ENCODE assay signal across 22 cellular contexts in the genomic region with DNA sequence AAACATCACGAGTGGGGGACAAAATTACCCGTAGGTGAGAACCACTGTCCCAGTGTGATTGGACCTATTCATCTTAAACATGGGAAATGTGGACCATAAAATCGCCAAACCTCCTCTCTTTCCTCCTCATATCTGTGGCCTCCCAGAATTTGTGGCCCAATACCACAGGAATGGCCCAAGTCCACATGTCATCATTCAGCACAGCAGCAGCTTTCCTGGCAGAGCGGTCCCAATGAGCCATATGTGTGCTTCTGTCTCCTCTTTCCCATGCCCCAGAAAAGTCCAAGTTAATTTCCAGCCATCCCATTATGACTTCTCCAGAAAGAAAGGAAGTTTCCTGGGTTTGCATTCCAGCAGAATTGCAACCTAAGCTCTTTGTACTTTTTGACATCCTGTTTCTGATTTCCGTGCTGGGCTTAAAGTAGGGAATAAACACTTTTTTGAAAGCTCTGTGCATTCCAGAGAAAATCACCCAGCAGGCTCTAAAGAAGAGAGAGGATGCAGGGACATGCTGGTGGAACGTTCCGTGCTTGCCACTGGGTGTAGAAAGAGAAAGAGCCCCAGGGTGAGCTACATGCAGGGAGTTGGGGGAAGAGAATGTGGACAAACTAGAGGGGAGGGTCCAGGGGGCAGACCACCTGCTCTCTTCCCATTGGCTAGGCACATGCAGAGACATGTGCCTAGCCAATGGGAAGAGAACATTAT.
DNase-seq lines count a peak whose midpoint lies in the region; ATAC-seq, FAIRE-seq and TF ChIP-seq lines count a peak whose summit lies in the region.
"Had no signal": no experiment of that assay in that cellular context is flagged by ENCODE, and none has a peak within 500 bp of the region (broad histone marks: within the 10 kb centered on the region; RNA-seq: fewer than 3 reads in every experiment).

No MANE protein-coding gene starts in this region.

- H3K14ac ChIP-seq in mesenchymal stem cell (ENCODE audit: low read length in 2 of 2): no peak overlapping the region

- no peak for TF ChIP-seq RAD21 in A549 (conservative IDR thresholded peaks at IDR 0.05 in 1 of 2, IDR thresholded peaks at IDR 0.05 in 1 of 2)

- no peak overlapping the region for H2BK5ac ChIP-seq in mesenchymal stem cell (ENCODE audit: low read depth, low read length, poor library complexity, severe bottlenecking)

- H3K9ac ChIP-seq in mesenchymal stem cell (ENCODE audit: low read length) (no peak overlapping the region), MM.1S (ENCODE audit: low read length) (no peak overlapping the region)

- 28% methylated on average over 7 of the region's 7 CpGs for WGBS in A549 (ENCODE audit: missing lambda C conversion rate)
- WGBS in mesenchymal stem cell: 55% methylated on average over 7 of the region's 7 CpGs

- H3K4ac ChIP-seq in mesenchymal stem cell (ENCODE audit: low read depth in 1 of 2, low read length in 2 of 2): peak overlapping the region in 1 of 2 experiments; percentile 7

- H3K79me2 ChIP-seq in MM.1S (ENCODE audit: low read length): no peaks in the 10 kb centered on the region

- H4K8ac ChIP-seq in mesenchymal stem cell (ENCODE audit: low read length): peak overlapping the region; percentile 79

- POLR2A ChIA-PET in A549 (lab: Yijun Ruan, JAX): no interaction called here

- H3K36me3 ChIP-seq in mesenchymal stem cell (ENCODE audit: control insufficient read depth in 1 of 2, insufficient read depth in 2 of 2, low read depth in 1 of 2, low read length in 2 of 2) (no peaks in the 10 kb centered on the region), MM.1S (replicated peaks; ENCODE audit: insufficient read depth, low read length) (no peaks in the 10 kb centered on the region)
- H3K36me3 ChIP-seq: brain microvascular endothelial cell, SJCRH30, uterus had no signal

- no peak overlapping the region for H2AK5ac ChIP-seq in mesenchymal stem cell (ENCODE audit: low read length, severe bottlenecking)

- peaks cover 18 to 22% of the 10 kb centered on the region in 2 experiments for H3K27me3 ChIP-seq in mesenchymal stem cell (ENCODE audit: control insufficient read depth in 1 of 2, insufficient read depth in 1 of 2, low read length in 2 of 2)
- no peaks in the 10 kb centered on the region for H3K27me3 ChIP-seq in MM.1S (replicated peaks; ENCODE audit: insufficient read depth, low read length)
- H3K27me3 ChIP-seq: SJCRH30, uterus had no signal

- peak overlapping the region; percentile 1 for H2BK120ac ChIP-seq in mesenchymal stem cell (ENCODE audit: low read depth, low read length)

- H2AFZ ChIP-seq in mesenchymal stem cell (ENCODE audit: low read depth, low read length) (no peak overlapping the region), MM.1S (ENCODE audit: low read length) (no peak overlapping the region)
- H2AFZ ChIP-seq: PC-9 had no signal

- CTCF ChIA-PET in A549 (lab: Yijun Ruan, JAX): no interaction called here

- no peak overlapping the region for H2BK15ac ChIP-seq in mesenchymal stem cell (ENCODE audit: low read depth, poor library complexity, severe bottlenecking)

- no peaks in the 10 kb centered on the region for H3K9me2 ChIP-seq in MM.1S (replicated peaks; ENCODE audit: insufficient read depth, low read length)

- no peaks in the 10 kb centered on the region for H4K20me1 ChIP-seq in MM.1S (ENCODE audit: insufficient read depth, low read length)

- peak overlapping the region; percentile 46 to 68 for H2BK12ac ChIP-seq in mesenchymal stem cell (ENCODE audit: low read length in 2 of 2)

- H3K27ac ChIP-seq in A549: no peak overlapping the region
- H3K27ac ChIP-seq in mesenchymal stem cell (ENCODE audit: low read length, poor library complexity, severe bottlenecking): no peak overlapping the region
- H3K27ac ChIP-seq in MM.1S (ENCODE audit: low read length): no peak overlapping the region
- H3K27ac ChIP-seq: brain microvascular endothelial cell, PC-9, psoas muscle, SJCRH30, uterus had no signal

- TF ChIP-seq CTCF in A549 (IDR thresholded peaks at IDR 0.05) (no peak), cardiac fibroblast (IDR thresholded peaks at IDR 0.05; ENCODE audit: low read depth, low read length) (no peak), MM.1S (IDR thresholded peaks at IDR 0.05; ENCODE audit: low read length) (no peak)

- H3K4me2 ChIP-seq in A549: no peak overlapping the region
- H3K4me2 ChIP-seq in mesenchymal stem cell (ENCODE audit: low read length, poor library complexity, severe bottlenecking): no peak overlapping the region
- no peak overlapping the region for H3K4me2 ChIP-seq in MM.1S (ENCODE audit: low read depth, low read length)
- H3K4me2 ChIP-seq: PC-9 had no signal

- no peak overlapping the region for H3K23ac ChIP-seq in mesenchymal stem cell (ENCODE audit: low read length in 2 of 2)

- H3F3A ChIP-seq in MM.1S (ENCODE audit: insufficient read depth, low read length): no peaks in the 10 kb centered on the region

- H3K4me1 ChIP-seq in A549 (no peaks in the 10 kb centered on the region), mesenchymal stem cell (ENCODE audit: control insufficient read depth, insufficient read depth, low read depth, low read length) (peaks cover 2% of the 10 kb centered on the region), MM.1S (ENCODE audit: low read length) (no peaks in the 10 kb centered on the region)
- H3K4me1 ChIP-seq: psoas muscle, SJCRH30, uterus had no signal

- no peak for TF ChIP-seq EP300 in A549 (IDR thresholded peaks at IDR 0.05)

- FAIRE-seq in A549 (lab: Jason Lieb, UNC) (no peak), GM19239 (lab: Jason Lieb, UNC) (peak; percentile 66)

- H3K18ac ChIP-seq in mesenchymal stem cell (ENCODE audit: low read depth in 1 of 2, low read length in 2 of 2): peak overlapping the region; percentile 34 to 71

- H3K4me3 ChIP-seq in A549 (no peak overlapping the region), cardiac fibroblast (replicated peaks in 1 of 2; ENCODE audit: low read depth in 2 of 2, low read length in 2 of 2) (no peak overlapping the region), mesenchymal stem cell (ENCODE audit: insufficient read depth in 1 of 2, low read depth in 1 of 2, low read length in 2 of 2) (no peak overlapping the region), MM.1S (ENCODE audit: low read length) (no peak overlapping the region)
- H3K4me3 ChIP-seq: PC-9, psoas muscle, SJCRH30, uterus had no signal

- H3K79me1 ChIP-seq in mesenchymal stem cell (replicated peaks; ENCODE audit: low read length, poor library complexity, severe bottlenecking): no peaks in the 10 kb centered on the region

- H3K9me3 ChIP-seq in A549: no peaks in the 10 kb centered on the region
- no peaks in the 10 kb centered on the region for H3K9me3 ChIP-seq in mesenchymal stem cell (ENCODE audit: control insufficient read depth, low read length)
- no peaks in the 10 kb centered on the region for H3K9me3 ChIP-seq in MM.1S (replicated peaks; ENCODE audit: insufficient read depth, low read length)
- H3K9me3 ChIP-seq: psoas muscle, SJCRH30, uterus had no signal

- no peak for DNase-seq in A549 (ENCODE audit: low read depth in 1 of 2, low spot score in 1 of 2)
- no peak for DNase-seq in GM19239 (ENCODE audit: insufficient read length, low spot score)
- peak; percentile 7 to 18 for DNase-seq in cardiac fibroblast (ENCODE audit: low read depth in 2 of 2)
- DNase-seq in mesenchymal stem cell: peak; percentile 72
- no peak for DNase-seq in NCI-H128 (lab: John Stamatoyannopoulos, UW; ENCODE audit: unreplicated experiment)
- DNase-seq in NCI-H82 (lab: John Stamatoyannopoulos, UW): no peak
- no peak for DNase-seq in MM.1S
- DNase-seq: activated B cell treated with CpG ODN at 0.5 μM for 24 hours; activated CD4-positive, alpha-beta memory T cell treated with anti-CD3 and anti-CD28 coated beads, Interleukin-2, amount 10 ng/mL, durations not matched to agents 7 days and 5 days; activated T-cell treated with anti-CD3 and anti-CD28 coated beads, Interleukin-2, amount 50 U/mL, for 24 hours; brain microvascular endothelial cell; CD4-positive, CD25-positive, alpha-beta regulatory T cell; glutamatergic neuron; NCI-H2227 treated with DMSO at 0.1 percent for 48 hours; PC-9; psoas muscle; SJCRH30; stimulated activated CD4-positive, alpha-beta T cell treated with anti-CD3 and anti-CD28 coated beads, Interleukin-12 subunit alpha, Interleukin-12 subunit beta, amount 100 ng/mL, for 4 hours; substantia nigra; uterus had no signal

- no peak overlapping the region for H4K91ac ChIP-seq in mesenchymal stem cell (ENCODE audit: low read length)

- TF ChIP-seq POLR2A in A549 (IDR thresholded peaks at IDR 0.05; ENCODE audit: low read length): no peak

- ATAC-seq in A549 (no peak), HG02623 (IDR thresholded peaks at IDR 0.05; ENCODE audit: unreplicated experiment) (no peak)
- ATAC-seq: activated naive CD4-positive, alpha-beta T cell treated with anti-CD3 and anti-CD28 coated beads, Interleukin-2, amount 50 U/mL, for 72 hours; psoas muscle had no signal

TF ChIP-seq in A549, 52 proteins besides CTCF, POLR2A, EP300 and RAD21:
- TF ChIP-seq CHD4 (IDR thresholded peaks at IDR 0.05; ENCODE audit: borderline replicate concordance) (no peak), MAFK (IDR thresholded peaks at IDR 0.05; ENCODE audit: partially characterized antibody) (peak; percentile 36), NFE2L2 (conservative IDR thresholded peaks at IDR 0.05; ENCODE audit: low read length) (no peak), RARB (CRISPR knock-in tag; IDR thresholded peaks at IDR 0.05) (no peak), EHF (CRISPR knock-in tag; IDR thresholded peaks at IDR 0.05) (no peak), ZC3H11A (IDR thresholded peaks at IDR 0.05) (no peak), E2F6 (IDR thresholded peaks at IDR 0.05; ENCODE audit: borderline replicate concordance, low read depth) (no peak)

Comparison
In these comparisons a context has a peak if more than half of its experiments do, and no peak if none do; other contexts are left out.
1. DNase-seq: peak in cardiac fibroblast (2 of 2) and mesenchymal stem cell (single experiment); none in A549 (0 of 2), GM19239 (single experiment), NCI-H128 (single experiment), NCI-H82 (single experiment) and MM.1S (single experiment).